ENCODE assay signal across 1 cellular context in the genomic region with DNA sequence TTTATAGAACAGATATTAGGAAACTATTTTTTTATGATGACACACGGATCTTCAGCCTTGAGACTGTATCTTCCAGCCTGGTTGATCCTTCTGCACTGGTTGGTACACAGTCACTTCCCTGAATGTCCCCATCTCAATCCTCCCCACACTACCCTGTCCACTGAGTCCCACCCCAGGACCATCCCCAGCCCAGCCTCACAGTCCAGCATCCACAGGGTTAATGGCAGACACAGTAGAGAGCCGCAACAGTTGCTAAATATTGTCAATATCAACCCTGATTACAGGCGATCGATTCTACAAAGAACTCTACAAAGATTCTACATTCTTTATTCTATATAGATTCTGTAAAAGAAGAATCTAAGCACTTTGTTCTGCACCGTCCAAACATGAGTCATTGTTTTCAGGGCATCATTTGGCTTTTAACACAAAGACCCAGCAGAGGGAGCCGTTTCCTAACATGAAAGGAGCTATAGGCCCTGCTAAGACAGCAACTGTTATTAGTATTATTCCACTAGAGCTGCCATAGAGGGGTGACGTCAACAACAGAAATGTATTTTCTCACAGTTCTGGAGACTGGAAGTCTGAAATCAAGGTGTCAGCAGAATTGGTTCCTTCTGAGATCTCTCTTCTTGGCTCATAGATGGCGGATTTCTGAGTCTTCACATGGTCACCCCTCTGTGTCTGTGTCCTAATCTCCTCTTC.
A peak's percentile ranks its signal among the peaks of the same experiment; 100 is the strongest.
TF ChIP-seq lines count a peak whose summit lies in the region.

No MANE protein-coding gene starts in this region.

TF ChIP-seq in SK-N-SH, 30 proteins besides CTCF, POLR2A, EP300 and RAD21 (continued from another document):
- TF ChIP-seq, protein P1, sequence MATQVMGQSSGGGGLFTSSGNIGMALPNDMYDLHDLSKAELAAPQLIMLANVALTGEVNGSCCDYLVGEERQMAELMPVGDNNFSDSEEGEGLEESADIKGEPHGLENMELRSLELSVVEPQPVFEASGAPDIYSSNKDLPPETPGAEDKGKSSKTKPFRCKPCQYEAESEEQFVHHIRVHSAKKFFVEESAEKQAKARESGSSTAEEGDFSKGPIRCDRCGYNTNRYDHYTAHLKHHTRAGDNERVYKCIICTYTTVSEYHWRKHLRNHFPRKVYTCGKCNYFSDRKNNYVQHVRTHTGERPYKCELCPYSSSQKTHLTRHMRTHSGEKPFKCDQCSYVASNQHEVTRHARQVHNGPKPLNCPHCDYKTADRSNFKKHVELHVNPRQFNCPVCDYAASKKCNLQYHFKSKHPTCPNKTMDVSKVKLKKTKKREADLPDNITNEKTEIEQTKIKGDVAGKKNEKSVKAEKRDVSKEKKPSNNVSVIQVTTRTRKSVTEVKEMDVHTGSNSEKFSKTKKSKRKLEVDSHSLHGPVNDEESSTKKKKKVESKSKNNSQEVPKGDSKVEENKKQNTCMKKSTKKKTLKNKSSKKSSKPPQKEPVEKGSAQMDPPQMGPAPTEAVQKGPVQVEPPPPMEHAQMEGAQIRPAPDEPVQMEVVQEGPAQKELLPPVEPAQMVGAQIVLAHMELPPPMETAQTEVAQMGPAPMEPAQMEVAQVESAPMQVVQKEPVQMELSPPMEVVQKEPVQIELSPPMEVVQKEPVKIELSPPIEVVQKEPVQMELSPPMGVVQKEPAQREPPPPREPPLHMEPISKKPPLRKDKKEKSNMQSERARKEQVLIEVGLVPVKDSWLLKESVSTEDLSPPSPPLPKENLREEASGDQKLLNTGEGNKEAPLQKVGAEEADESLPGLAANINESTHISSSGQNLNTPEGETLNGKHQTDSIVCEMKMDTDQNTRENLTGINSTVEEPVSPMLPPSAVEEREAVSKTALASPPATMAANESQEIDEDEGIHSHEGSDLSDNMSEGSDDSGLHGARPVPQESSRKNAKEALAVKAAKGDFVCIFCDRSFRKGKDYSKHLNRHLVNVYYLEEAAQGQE (IDR thresholded peaks at IDR 0.05; ENCODE audit: low read depth, low read length), result no peak
- TF ChIP-seq SIN3A (IDR thresholded peaks at IDR 0.05; ENCODE audit: borderline replicate concordance, low read depth, low read length) (no peak), MEF2A (IDR thresholded peaks at IDR 0.05; ENCODE audit: borderline replicate concordance, low read depth) (no peak), NRF1 (IDR thresholded peaks at IDR 0.05; ENCODE audit: low read depth, low read length) (no peak; the same call in 1 of the 2 replicates), FOSL2 (IDR thresholded peaks at IDR 0.05; ENCODE audit: borderline replicate concordance, low read depth) (peak; percentile 62; the same call in 1 of the 2 replicates)
- TF ChIP-seq, protein P2, sequence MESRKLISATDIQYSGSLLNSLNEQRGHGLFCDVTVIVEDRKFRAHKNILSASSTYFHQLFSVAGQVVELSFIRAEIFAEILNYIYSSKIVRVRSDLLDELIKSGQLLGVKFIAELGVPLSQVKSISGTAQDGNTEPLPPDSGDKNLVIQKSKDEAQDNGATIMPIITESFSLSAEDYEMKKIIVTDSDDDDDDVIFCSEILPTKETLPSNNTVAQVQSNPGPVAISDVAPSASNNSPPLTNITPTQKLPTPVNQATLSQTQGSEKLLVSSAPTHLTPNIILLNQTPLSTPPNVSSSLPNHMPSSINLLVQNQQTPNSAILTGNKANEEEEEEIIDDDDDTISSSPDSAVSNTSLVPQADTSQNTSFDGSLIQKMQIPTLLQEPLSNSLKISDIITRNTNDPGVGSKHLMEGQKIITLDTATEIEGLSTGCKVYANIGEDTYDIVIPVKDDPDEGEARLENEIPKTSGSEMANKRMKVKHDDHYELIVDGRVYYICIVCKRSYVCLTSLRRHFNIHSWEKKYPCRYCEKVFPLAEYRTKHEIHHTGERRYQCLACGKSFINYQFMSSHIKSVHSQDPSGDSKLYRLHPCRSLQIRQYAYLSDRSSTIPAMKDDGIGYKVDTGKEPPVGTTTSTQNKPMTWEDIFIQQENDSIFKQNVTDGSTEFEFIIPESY (IDR thresholded peaks at IDR 0.05; ENCODE audit: borderline replicate concordance, low read depth), result no peak
